11 cellular contexts compared by ENCODE assay signal in genomic region chr1:156464825-156465452, GRCh38. TPM values are rescaled to one million over a fixed set of nuclear protein-coding genes. Genes with fewer than 3 reads are reported as not detected.
DNase-seq lines count a peak whose midpoint lies in the region; ATAC-seq and TF ChIP-seq lines count a peak whose summit lies in the region.
"Had no signal": no experiment of that assay in that cellular context is flagged by ENCODE, and none has a peak within 500 bp of the region (broad histone marks: within the 10 kb centered on the region; RNA-seq: fewer than 3 reads in every experiment).

No MANE protein-coding gene starts in this region.

- H3K27ac Mint-ChIP-seq in activated CD8-positive, alpha-beta memory T cell treated with anti-CD3 and anti-CD28 coated beads, Interleukin-2, amount 10 ng/mL, durations not matched to agents 7 days and 5 days, result no peak overlapping the region

- TF ChIP-seq CTCF in RWPE2 (IDR thresholded peaks at IDR 0.05; ENCODE audit: poor library complexity, severe bottlenecking) (no peak), esophagus squamous epithelium (IDR thresholded peaks at IDR 0.05) (no peak), prostate gland (IDR thresholded peaks at IDR 0.05) (no peak)

- H3K9me3 ChIP-seq in BLaER1 treated with 17β-estradiol and CSF1 and Interleukin-3, amounts not matched to agents 10 nM and 100 nM (replicated peaks in 1 of 11), result no peaks in the 10 kb centered on the region
- no peaks in the 10 kb centered on the region for H3K9me3 ChIP-seq in RWPE2 (ENCODE audit: severe bottlenecking)
- H3K9me3 ChIP-seq in esophagus squamous epithelium, result no peaks in the 10 kb centered on the region
- no peaks in the 10 kb centered on the region for H3K9me3 ChIP-seq in prostate gland

- H3K36me3 Mint-ChIP-seq in activated CD8-positive, alpha-beta memory T cell treated with anti-CD3 and anti-CD28 coated beads, Interleukin-2, amount 10 ng/mL, durations not matched to agents 7 days and 5 days, result peaks cover 10% of the 10 kb centered on the region

- DNase-seq in RWPE2 (ENCODE audit: low spot score), result no peak
- DNase-seq in esophagus squamous epithelium (lab: John Stamatoyannopoulos, UW), result no peak
- no peak for DNase-seq in prostate gland (ENCODE audit: low spot score)
- DNase-seq in activated CD8-positive, alpha-beta memory T cell treated with anti-CD3 and anti-CD28 coated beads, Interleukin-2, amount 10 ng/mL, durations not matched to agents 7 days and 5 days, result no peak
- no peak for DNase-seq in NCI-H2081 treated with DMSO at 0.1 percent for 48 hours (lab: John Stamatoyannopoulos, UW)
- no peak for DNase-seq in NCI-H69 (lab: John Stamatoyannopoulos, UW)
- DNase-seq: HCEC 1CT, naive B cell had no signal

- no peaks in the 10 kb centered on the region for H3K9me3 Mint-ChIP-seq in activated CD8-positive, alpha-beta memory T cell treated with anti-CD3 and anti-CD28 coated beads, Interleukin-2, amount 10 ng/mL, durations not matched to agents 7 days and 5 days (ENCODE audit: low read depth)
- H3K9me3 Mint-ChIP-seq: naive B cell had no signal

- peaks cover 16% of the 10 kb centered on the region for H3K4me1 Mint-ChIP-seq in activated CD8-positive, alpha-beta memory T cell treated with anti-CD3 and anti-CD28 coated beads, Interleukin-2, amount 10 ng/mL, durations not matched to agents 7 days and 5 days

- H3K27ac ChIP-seq in BLaER1 treated with 17β-estradiol and CSF1 and Interleukin-3, amounts not matched to agents 10 nM and 100 nM, result peak overlapping the region in 2 of 11 experiments; percentile 15; a peak in 2 of 22 replicates
- H3K27ac ChIP-seq in RWPE2 (ENCODE audit: poor library complexity, severe bottlenecking) (peak overlapping the region; percentile 58), esophagus squamous epithelium (peak overlapping the region; percentile 34 to 85 (median 79)), prostate gland (peak overlapping the region; percentile 83 to 92)
- H3K27ac ChIP-seq: WERI-Rb-1 had no signal

- intact Hi-C loops in esophagus squamous epithelium (cut with DNase I) (no loop called here), prostate gland (cut with DNase I) (no loop called here)

- TF ChIP-seq POLR2A in esophagus squamous epithelium (IDR thresholded peaks at IDR 0.05), result no peak
- no peak for TF ChIP-seq POLR2A in prostate gland (IDR thresholded peaks at IDR 0.05)

- H3K4me1 ChIP-seq in BLaER1 treated with 17β-estradiol and CSF1 and Interleukin-3, amounts not matched to agents 10 nM and 100 nM, result peaks cover 15 to 51% (median 33%) of the 10 kb centered on the region in 10 experiments; a peak in 18 of 20 replicates
- H3K4me1 ChIP-seq in RWPE2 (ENCODE audit: insufficient read depth, poor library complexity, severe bottlenecking), result peaks cover 31% of the 10 kb centered on the region
- H3K4me1 ChIP-seq in esophagus squamous epithelium, result peaks cover 21 to 67% (median 36%) of the 10 kb centered on the region in 3 donors
- H3K4me1 ChIP-seq in prostate gland (replicated peaks), result peaks cover 24% of the 10 kb centered on the region

- no peak overlapping the region for H3K4me3 ChIP-seq in BLaER1 treated with 17β-estradiol and CSF1 and Interleukin-3, amounts not matched to agents 10 nM and 100 nM
- H3K4me3 ChIP-seq in RWPE2 (ENCODE audit: severe bottlenecking), result no peak overlapping the region
- H3K4me3 ChIP-seq in esophagus squamous epithelium, result no peak overlapping the region
- no peak overlapping the region for H3K4me3 ChIP-seq in prostate gland

- H3K9ac ChIP-seq in BLaER1 treated with 17β-estradiol and CSF1 and Interleukin-3, amounts not matched to agents 10 nM and 100 nM, result peak overlapping the region in 6 of 11 experiments; percentile 11 to 44 (median 32); a peak in 7 of 22 replicates

- H3K27me3 Mint-ChIP-seq in activated CD8-positive, alpha-beta memory T cell treated with anti-CD3 and anti-CD28 coated beads, Interleukin-2, amount 10 ng/mL, durations not matched to agents 7 days and 5 days, result no peaks in the 10 kb centered on the region
- H3K27me3 Mint-ChIP-seq: naive B cell had no signal

- CTCF ChIA-PET in activated CD8-positive, alpha-beta memory T cell treated with anti-CD3 and anti-CD28 coated beads, Interleukin-2, amount 10 ng/mL, durations not matched to agents 7 days and 5 days (lab: Charles Lee), result interaction anchor here (1.5 to 2.5 kb wide), 3 partner anchors 16 to 118 kb away, joined by 4 to 11 read pairs (median 6); no protein-coding TSS in a partner anchor

- H3K4me2 ChIP-seq in BLaER1 treated with 17β-estradiol and CSF1 and Interleukin-3, amounts not matched to agents 10 nM and 100 nM, result peak overlapping the region in 5 of 11 experiments; percentile 9 to 46 (median 23); a peak in 6 of 22 replicates

- peaks cover 59 to 76% (median 68%) of the 10 kb centered on the region in 11 experiments for H3K36me3 ChIP-seq in BLaER1 treated with 17β-estradiol and CSF1 and Interleukin-3, amounts not matched to agents 10 nM and 100 nM
- H3K36me3 ChIP-seq in RWPE2 (ENCODE audit: low read depth) (peaks cover 17% of the 10 kb centered on the region; the same call in 1 of the 2 replicates), esophagus squamous epithelium (peaks cover 29 to 55% (median 32%) of the 10 kb centered on the region in 3 donors), prostate gland (peaks cover 11 to 15% of the 10 kb centered on the region in 2 donors)

- no peak overlapping the region for H3K4me3 Mint-ChIP-seq in activated CD8-positive, alpha-beta memory T cell treated with anti-CD3 and anti-CD28 coated beads, Interleukin-2, amount 10 ng/mL, durations not matched to agents 7 days and 5 days

- H3K27me3 ChIP-seq in BLaER1 treated with 17β-estradiol and CSF1 and Interleukin-3, amounts not matched to agents 10 nM and 100 nM, result no peaks in the 10 kb centered on the region
- H3K27me3 ChIP-seq in RWPE2 (ENCODE audit: insufficient read depth, poor library complexity, severe bottlenecking) (no peaks in the 10 kb centered on the region), esophagus squamous epithelium (no peaks in the 10 kb centered on the region), prostate gland (replicated peaks; ENCODE audit: insufficient read depth) (no peaks in the 10 kb centered on the region)

- peaks cover 64 to 94% (median 74%) of the 10 kb centered on the region in 11 experiments for H4K20me1 ChIP-seq in BLaER1 treated with 17β-estradiol and CSF1 and Interleukin-3, amounts not matched to agents 10 nM and 100 nM

- ATAC-seq in RWPE2 (ENCODE audit: low read depth), result no peak
- no peak for ATAC-seq in activated CD8-positive, alpha-beta memory T cell treated with anti-CD3 and anti-CD28 coated beads, Interleukin-2, amount 10 ng/mL, durations not matched to agents 7 days and 5 days
- ATAC-seq in activated CD4-positive, CD25-positive, alpha-beta regulatory T cell treated with anti-CD3 and anti-CD28 coated beads, Interleukin-2, amount 50 U/mL, for 24 hours, result no peak

- WGBS in esophagus squamous epithelium, 2 donors, result 62 to 63% methylated on average over 5 to 7 of the region's 9 CpGs
- WGBS in prostate gland, result 66% methylated on average over 9 of the region's 9 CpGs

RNA-seq across cellular contexts. Expression of gene MEF2D, which starts 35.6 kb away (rescaled TPM):
- total RNA-seq in esophagus squamous epithelium, result 10 to 100 TPM in 3 of 4 donors, 1 to 10 TPM in 1; 9.1 to 30.1 (median 12.1) TPM
- 100 to 1,000 TPM in 1 of 2 donors, 10 to 100 TPM in 1; 52.1 to 128 TPM for total RNA-seq in prostate gland
- 10 to 100 TPM; 57.1 to 63.1 TPM for total RNA-seq in activated CD8-positive, alpha-beta memory T cell treated with anti-CD3 and anti-CD28 coated beads, Interleukin-2, amount 10 ng/mL, durations not matched to agents 7 days and 5 days
